1 cellular context compared by ENCODE assay signal in the genomic region with DNA sequence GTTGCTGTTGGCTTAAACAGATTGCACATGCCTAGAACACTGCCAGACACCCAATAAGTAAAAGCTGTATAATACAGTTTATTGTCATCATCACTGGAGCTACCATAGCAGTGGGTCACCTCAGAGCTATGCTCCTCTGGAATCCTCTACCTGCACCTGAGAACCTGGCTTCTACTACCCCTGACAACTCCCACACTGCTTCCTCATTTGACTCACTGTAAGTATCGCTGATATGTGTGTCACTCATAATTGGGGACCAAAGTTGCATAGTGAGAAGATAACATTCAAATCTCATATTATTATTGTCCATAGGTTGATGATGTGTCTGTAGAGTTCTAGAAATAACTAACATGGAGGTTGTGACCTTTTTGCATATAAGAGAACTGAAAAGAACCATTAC.
TF ChIP-seq lines count a peak whose summit lies in the region.

No MANE protein-coding gene starts in this region.

TF ChIP-seq in H1, 55 proteins besides CTCF, POLR2A, EP300 and RAD21:
- TF ChIP-seq EGR1 (IDR thresholded peaks at IDR 0.05; ENCODE audit: borderline replicate concordance, low read depth, low read length) (no peak), TAF7 (optimal IDR thresholded peaks at IDR 0.05; ENCODE audit: borderline replicate concordance, low read depth, low read length) (no peak), CTBP2 (IDR thresholded peaks at IDR 0.05; ENCODE audit: borderline replicate concordance, insufficient read depth, insufficient read length, low read length) (no peak), HDAC2 (IDR thresholded peaks at IDR 0.05; ENCODE audit: borderline replicate concordance in 1 of 2, low read depth in 2 of 2, low read length in 2 of 2) (no peak)
